ENCODE assay signal across 8 cellular contexts in genomic region chr5:42423285-42424152, GRCh38. TPM values are rescaled to one million over a fixed set of nuclear protein-coding genes. Genes with fewer than 3 reads are reported as not detected.
DNase-seq lines count a peak whose midpoint lies in the region; ATAC-seq and TF ChIP-seq lines count a peak whose summit lies in the region.

Gene GHR, plus strand, starts transcription at chr5:42423439. Its CDS starts 142,436 bp downstream, at chr5:42565875.

- 0 to 5% (median 1%) methylated on average over 57 to 60 of the region's 60 CpGs for WGBS in spleen, 5 donors

- peak; percentile 89 for ATAC-seq in GM21529 (IDR thresholded peaks at IDR 0.05; ENCODE audit: unreplicated experiment)

- H3K4me1 ChIP-seq in spleen, result peaks cover 0 to 33% (median 18%) of the 10 kb centered on the region in 6 donors

- H3K9me3 ChIP-seq in spleen, result no peaks in the 10 kb centered on the region

- DNase-seq in ELR (ENCODE audit: low read depth) (peak; percentile 78), KBM-7 (peak; percentile 86), SHP77 treated with DMSO at 0.1 percent for 48 hours (lab: John Stamatoyannopoulos, UW) (peak; percentile 82), dermis blood vessel endothelial cell (peak; percentile 89), kidney epithelial cell (ENCODE audit: low read depth) (peak; percentile 72), spleen (peak; percentile 80)
- DNase-seq in effector CD4-positive, alpha-beta T cell, result no peak

- in situ Hi-C loops in KBM-7 (cut with MboI; ENCODE audit: low pct_unique_long_range_greater_than_20kb, low sequenced_read_pairs), result no loop called here

- peak within 1 kb of the TSS; percentile 22 to 86 (median 81) for H3K27ac ChIP-seq in spleen

- H3K4me3 ChIP-seq in kidney epithelial cell (ENCODE audit: low read depth, low read length), result peak within 1 kb of the TSS; percentile 49
- peak within 1 kb of the TSS; percentile 37 to 78 (median 57) for H3K4me3 ChIP-seq in spleen

- intact Hi-C loops in spleen (cut with DNase I; ENCODE audit: low total_unique reads), result loop anchor here (10.0 kb wide), 1 partner anchor 151 kb away; no protein-coding TSS in a partner anchor

- TF ChIP-seq CTCF in kidney epithelial cell (IDR thresholded peaks at IDR 0.05; ENCODE audit: insufficient read depth, low read length, poor library complexity, severe bottlenecking) (peak; percentile 68), spleen (IDR thresholded peaks at IDR 0.05 in 8 of 11, conservative IDR thresholded peaks at IDR 0.05 in 3 of 11) (peak in 9 of 11 experiments; percentile 50 to 81 (median 69))

- TF ChIP-seq POLR2A in spleen (IDR thresholded peaks at IDR 0.05), result no peak

- no peaks in the 10 kb centered on the region for H3K36me3 ChIP-seq in kidney epithelial cell (ENCODE audit: control insufficient read depth, insufficient read depth, low read length)
- no peaks in the 10 kb centered on the region for H3K36me3 ChIP-seq in spleen

- H3K27me3 ChIP-seq in kidney epithelial cell (ENCODE audit: control insufficient read depth, insufficient read depth, low read length), result peaks cover 11% of the 10 kb centered on the region
- H3K27me3 ChIP-seq in spleen (replicated peaks in 1 of 7), result peaks cover 0 to 39% (median 11%) of the 10 kb centered on the region in 7 donors

RNA-seq across cellular contexts. Expression of gene GHR, which starts in this region (rescaled TPM):
- total RNA-seq in dermis blood vessel endothelial cell (3.2 and 6.0 TPM in 2 replicates), kidney epithelial cell (0.63 and 1.2 TPM in 2 replicates), spleen (10 to 100 TPM in 1 of 7 donors, 1 to 10 TPM in 6; 3.1 to 11.5 (median 6.8) TPM)
- polyA plus RNA-seq in spleen, result 1 to 10 TPM in 1 of 3 donors, under 1 TPM in 2; 0.42 to 1.2 (median 0.54) TPM
